ENCODE assay signal across 27 cellular contexts in genomic region chr1:26182372-26182675, GRCh38. TPM values are rescaled to one million over a fixed set of nuclear protein-coding genes. Genes with fewer than 3 reads are reported as not detected.
"Had no signal": no experiment of that assay in that cellular context is flagged by ENCODE, and none has a peak within 500 bp of the region (broad histone marks: within the 10 kb centered on the region; RNA-seq: fewer than 3 reads in every experiment).

No MANE protein-coding gene starts in this region.

- H3K9me3 Mint-ChIP-seq: endodermal cell, naive B cell, nephron had no signal

- H3K27ac Mint-ChIP-seq: endodermal cell, nephron had no signal

- H3K4me3 Mint-ChIP-seq: endodermal cell, naive B cell, nephron had no signal

- H3K4me3 ChIP-seq: coronary artery, heart left ventricle, left ventricle myocardium inferior, lower lobe of right lung, skin epidermis had no signal

- H3K4me1 Mint-ChIP-seq: naive B cell had no signal

- H3K27me3 Mint-ChIP-seq: naive B cell had no signal

- H3K27ac ChIP-seq: coronary artery, heart left ventricle, left ventricle myocardium inferior, lower lobe of right lung, skin epidermis had no signal

- ATAC-seq: lower lobe of right lung, sciatic nerve had no signal

- FAIRE-seq: endothelial cell of umbilical vein had no signal

- H3K36me3 ChIP-seq: heart left ventricle had no signal

- H3K36me3 Mint-ChIP-seq: naive B cell had no signal

- H3K9me3 ChIP-seq: heart left ventricle, left ventricle myocardium inferior, lower lobe of right lung had no signal

- H3K27me3 ChIP-seq: heart left ventricle had no signal

- H3K4me1 ChIP-seq: left ventricle myocardium inferior, lower lobe of right lung had no signal

- DNase-seq: effector CD4-positive, alpha-beta T cell; endodermal cell; foreskin melanocyte; heart left ventricle; hippocampal formation; islet precursor cell; left ventricle myocardium inferior; lower lobe of right lung; mesenchymal stem cell; naive B cell; stimulated activated CD4-positive, alpha-beta T cell treated with anti-CD3 and anti-CD28 coated beads, Interleukin-2, amount 100 ng/mL, for 24 hours; stimulated activated CD4-positive, alpha-beta T cell treated with anti-CD3 and anti-CD28 coated beads, Interleukin-4, amount 100 ng/mL, for 4 hours; stimulated activated naive CD4-positive, alpha-beta T cell; trophoblast cell had no signal

RNA-seq across cellular contexts. Expression of gene CNKSR1, which starts 5.0 kb away (rescaled TPM):
- total RNA-seq: dermis microvascular lymphatic vessel endothelial cell, endothelial cell of umbilical vein, glomerular endothelial cell, pulmonary artery endothelial cell had no signal

RNA-seq across cellular contexts. Expression of gene CATSPER4, which starts 8.1 kb away (rescaled TPM):
- total RNA-seq: chondrocyte, dermis microvascular lymphatic vessel endothelial cell, endothelial cell of umbilical vein, glomerular endothelial cell, heart left ventricle, left ventricle myocardium inferior, lower lobe of right lung, omental fat pad, pulmonary artery endothelial cell, sciatic nerve, urinary bladder had no signal
- polyA plus RNA-seq: endothelial cell of umbilical vein, esophagus, heart left ventricle, urinary bladder had no signal

RNA-seq across cellular contexts. Expression of gene ZNF593OS, which starts 10.7 kb away (rescaled TPM):
- total RNA-seq: chondrocyte, dermis microvascular lymphatic vessel endothelial cell, endodermal cell, endothelial cell of umbilical vein, glomerular endothelial cell, heart left ventricle, left ventricle myocardium inferior, lower lobe of right lung, omental fat pad, pulmonary artery endothelial cell, sciatic nerve, urinary bladder had no signal
- polyA plus RNA-seq: endothelial cell of umbilical vein, heart left ventricle had no signal

RNA-seq across cellular contexts. Expression of gene C1orf232, which starts 13.6 kb away (rescaled TPM):
- total RNA-seq: chondrocyte, dermis microvascular lymphatic vessel endothelial cell, endodermal cell, endothelial cell of umbilical vein, glomerular endothelial cell, heart left ventricle, left ventricle myocardium inferior, lower lobe of right lung, omental fat pad, pulmonary artery endothelial cell, sciatic nerve, urinary bladder had no signal
- polyA plus RNA-seq: endothelial cell of umbilical vein, esophagus, heart left ventricle, thymus, urinary bladder had no signal
